ENCODE assay signal across 23 cellular contexts in genomic region chr5:99721487-99721886, GRCh38.
DNase-seq lines count a peak whose midpoint lies in the region; ATAC-seq and TF ChIP-seq lines count a peak whose summit lies in the region.
"Had no signal": no experiment of that assay in that cellular context is flagged by ENCODE, and none has a peak within 500 bp of the region (broad histone marks: within the 10 kb centered on the region; RNA-seq: fewer than 3 reads in every experiment).

No MANE protein-coding gene starts in this region.

- no peak for TF ChIP-seq POLR2A in testis (IDR thresholded peaks at IDR 0.05)

- H3K9me3 ChIP-seq in testis (no peaks in the 10 kb centered on the region), right cardiac atrium (ENCODE audit: control insufficient read depth, low read length) (no peaks in the 10 kb centered on the region)
- H3K9me3 ChIP-seq: BLaER1, Peyer's patch, SK-N-SH had no signal

- H3K4me1 Mint-ChIP-seq in T-cell: no peaks in the 10 kb centered on the region
- H3K4me1 Mint-ChIP-seq: CD4-positive, CD25-positive, alpha-beta regulatory T cell; IgD-negative memory B cell had no signal

- H3K27ac Mint-ChIP-seq in T-cell: no peak overlapping the region
- H3K27ac Mint-ChIP-seq: CD4-positive, CD25-positive, alpha-beta regulatory T cell; GM23338; H9; HFFc6 had no signal

- intact Hi-C loops in testis (cut with DNase I; ENCODE audit: low total_unique reads) (no loop called here), right cardiac atrium (cut with DNase I) (no loop called here)

- H3K36me3 Mint-ChIP-seq in T-cell: no peaks in the 10 kb centered on the region
- H3K36me3 Mint-ChIP-seq: CD4-positive, CD25-positive, alpha-beta regulatory T cell; IgD-negative memory B cell had no signal

- no peak for TF ChIP-seq CTCF in testis (IDR thresholded peaks at IDR 0.05)

- no peak overlapping the region for H3K4me3 ChIP-seq in testis
- no peak overlapping the region for H3K4me3 ChIP-seq in right cardiac atrium (ENCODE audit: low read length)
- H3K4me3 ChIP-seq: BLaER1, GM23338, Peyer's patch had no signal

- no peaks in the 10 kb centered on the region for H3K27me3 Mint-ChIP-seq in T-cell
- H3K27me3 Mint-ChIP-seq: CD4-positive, CD25-positive, alpha-beta regulatory T cell; IgD-negative memory B cell had no signal

- peak; percentile 9 for DNase-seq in NCI-H748 treated with DMSO at 0.1 percent for 48 hours (lab: John Stamatoyannopoulos, UW)
- DNase-seq in NCI-H748 (lab: John Stamatoyannopoulos, UW; ENCODE audit: unreplicated experiment): no peak
- DNase-seq in NCI-H69 (lab: John Stamatoyannopoulos, UW): peak; percentile 38
- peak; percentile 1 for DNase-seq in epithelial cell of prostate (ENCODE audit: low read depth, low spot score)
- DNase-seq in testis: no peak
- DNase-seq in T-cell: no peak
- DNase-seq in right cardiac atrium: no peak
- DNase-seq in T-helper 1 cell: no peak
- DNase-seq: 8988T; CD4-positive, CD25-positive, alpha-beta regulatory T cell; H9; HFFc6; NCI-H1048; NCI-H187; NCI-H2081 treated with DMSO at 0.1 percent for 48 hours; NCI-H446; NCI-H524 treated with DMSO at 0.1 percent for 48 hours; Peyer's patch; SK-N-SH had no signal

- H3K9me3 Mint-ChIP-seq in T-cell: peaks cover 0 to 9% (median 3%) of the 10 kb centered on the region in 3 donors
- H3K9me3 Mint-ChIP-seq: GM23338, IgD-negative memory B cell had no signal

- H3K4me3 Mint-ChIP-seq in T-cell: no peak overlapping the region
- H3K4me3 Mint-ChIP-seq: CD4-positive, CD25-positive, alpha-beta regulatory T cell; GM23338; H9; HFFc6; IgD-negative memory B cell had no signal

- H3K27me3 ChIP-seq in testis: no peaks in the 10 kb centered on the region
- H3K27me3 ChIP-seq in right cardiac atrium (ENCODE audit: control insufficient read depth, insufficient read depth): no peaks in the 10 kb centered on the region
- H3K27me3 ChIP-seq: BLaER1, Peyer's patch had no signal

- no peaks in the 10 kb centered on the region for H3K36me3 ChIP-seq in testis (ENCODE audit: low read depth, missing control alignments)
- H3K36me3 ChIP-seq: BLaER1, Peyer's patch had no signal

- POLR2A ChIA-PET in T-cell (lab: Charles Lee): interaction anchor here in 1 of 2 donors (0.6 kb wide), 1 partner anchor 270 kb away, joined by 5 read pairs; no protein-coding TSS in a partner anchor

- H3K27ac ChIP-seq in epithelial cell of prostate (no peak overlapping the region), testis (no peak overlapping the region), right cardiac atrium (ENCODE audit: low read length) (no peak overlapping the region)
- H3K27ac ChIP-seq: BLaER1, KMS-11, Peyer's patch had no signal

- H3K4me1 ChIP-seq in testis: no peaks in the 10 kb centered on the region
- no peaks in the 10 kb centered on the region for H3K4me1 ChIP-seq in right cardiac atrium (ENCODE audit: control insufficient read depth, insufficient read depth, low read length)
- H3K4me1 ChIP-seq: BLaER1, Peyer's patch had no signal

- no peak for ATAC-seq in T-cell (replicated peaks in 1 of 4)
- ATAC-seq in right cardiac atrium: no peak
- ATAC-seq: GM23338 had no signal

- CTCF ChIA-PET in T-cell (lab: Charles Lee): no interaction called here

Comparison
In these comparisons a context has a peak if more than half of its experiments do, and no peak if none do; other contexts are left out.
1. DNase-seq: peak in NCI-H748 treated with DMSO at 0.1 percent for 48 hours (single experiment), NCI-H69 (single experiment) and epithelial cell of prostate (single experiment); none in NCI-H748 (single experiment), testis (single experiment), T-cell (0 of 34), right cardiac atrium (0 of 3) and T-helper 1 cell (0 of 5).